In genomic region chr16:66936462-66936861, GRCh38 we compare ENCODE assay signal across 8 cellular contexts. TPM values are rescaled to one million over a fixed set of nuclear protein-coding genes. Genes with fewer than 3 reads are reported as not detected.
DNase-seq lines count a peak whose midpoint lies in the region; ATAC-seq, FAIRE-seq and TF ChIP-seq lines count a peak whose summit lies in the region.
"Had no signal": no experiment of that assay in that cellular context is flagged by ENCODE, and none has a peak within 500 bp of the region (broad histone marks: within the 10 kb centered on the region; RNA-seq: fewer than 3 reads in every experiment).

No MANE protein-coding gene starts in this region.

- no peaks in the 10 kb centered on the region for H3K9me3 Mint-ChIP-seq in activated CD8-positive, alpha-beta T cell treated with anti-CD3 and anti-CD28 coated beads, Interleukin-2, amount 10 ng/mL, durations not matched to agents 7 days and 5 days (ENCODE audit: insufficient read depth)

- no TSS peak for BruUV-seq in HepG2 (replicated peaks; lab: Mats Ljungman, UMichigan)

- no peak for TF ChIP-seq EP300 in HepG2 (IDR thresholded peaks at IDR 0.05; ENCODE audit: low read depth in 2 of 2, low read length in 2 of 2)
- TF ChIP-seq EP300 in HepG2 (CRISPR knock-in tag; IDR thresholded peaks at IDR 0.05; ENCODE audit: borderline replicate concordance) = no peak

- 69% methylated on average over 5 of the region's 6 CpGs for WGBS in HepG2 (ENCODE audit: low lambda C conversion rate)

- POLR2A ChIA-PET in activated CD8-positive, alpha-beta T cell treated with anti-CD3 and anti-CD28 coated beads, Interleukin-2, amount 10 ng/mL, durations not matched to agents 7 days and 5 days (lab: Charles Lee) = interaction anchor here (0.7 kb wide), 1 partner anchor 56 kb away, joined by 3 read pairs; the partner anchor contains the start of gene PDP2
- POLR2A ChIA-PET in HepG2 (lab: Yijun Ruan, JAX) = interaction anchor here (0.9 to 1.7 kb wide), 4 partner anchors 31 to 384 kb away, joined by 3 to 9 read pairs (median 4); partner anchors contain the start of genes CKLF and PDP2

- H3K79me2 ChIP-seq in HepG2 (ENCODE audit: insufficient read depth, low read length) = peaks cover 33% of the 10 kb centered on the region

- peaks cover 49% of the 10 kb centered on the region for H3K4me1 ChIP-seq in BLaER1
- peaks cover 53% of the 10 kb centered on the region for H3K4me1 ChIP-seq in HepG2 (ENCODE audit: insufficient read depth, low read length)

- H3K27me3 ChIP-seq in BLaER1 (no peaks in the 10 kb centered on the region), HepG2 (ENCODE audit: control insufficient read depth in 1 of 2, insufficient read depth in 2 of 2, low read length in 2 of 2) (no peaks in the 10 kb centered on the region; a peak in 1 of 5 replicates)

- H3K27ac ChIP-seq in BLaER1 (no peak overlapping the region), HepG2 (ENCODE audit: extremely low read length, insufficient read depth, low read length) (peak overlapping the region; percentile 81)

- CTCF ChIA-PET in activated CD8-positive, alpha-beta T cell treated with anti-CD3 and anti-CD28 coated beads, Interleukin-2, amount 10 ng/mL, durations not matched to agents 7 days and 5 days (lab: Charles Lee) = interaction anchor here (0.6 to 1.2 kb wide), 3 partner anchors 11 to 219 kb away, joined by 3 to 4 read pairs (median 3); no protein-coding TSS in a partner anchor
- CTCF ChIA-PET in HepG2 (lab: Yijun Ruan, JAX; ENCODE audit: low intra/inter-chr PET ratio, low total read pairs) = no interaction called here

- H3K36me3 Mint-ChIP-seq in activated CD8-positive, alpha-beta T cell treated with anti-CD3 and anti-CD28 coated beads, Interleukin-2, amount 10 ng/mL, durations not matched to agents 7 days and 5 days (ENCODE audit: low read depth) = peaks cover 40% of the 10 kb centered on the region

- H3K9me3 ChIP-seq in BLaER1 (no peaks in the 10 kb centered on the region), HepG2 (ENCODE audit: low read length) (no peaks in the 10 kb centered on the region)

- in situ Hi-C loops in HepG2 (cut with HindIII; ENCODE audit: extremely low pct_ligation_motif_present, low pct_unique_long_range_greater_than_20kb) = loop anchor here (5.0 kb wide), 1 partner anchor 34 kb away; no protein-coding TSS in a partner anchor

- H3K4me1 Mint-ChIP-seq in activated CD8-positive, alpha-beta T cell treated with anti-CD3 and anti-CD28 coated beads, Interleukin-2, amount 10 ng/mL, durations not matched to agents 7 days and 5 days (ENCODE audit: low read depth) = peaks cover 49% of the 10 kb centered on the region

- no peak for TF ChIP-seq CTCF in HepG2 (CRISPR knock-in tag; IDR thresholded peaks at IDR 0.05)

- intact Hi-C loops in HepG2 (cut with micrococcal nuclease; ENCODE audit: unreplicated experiment) = no loop called here

- ATAC-seq in activated CD8-positive, alpha-beta T cell treated with anti-CD3 and anti-CD28 coated beads, Interleukin-2, amount 10 ng/mL, durations not matched to agents 7 days and 5 days = no peak
- no peak for ATAC-seq in HepG2

- TF ChIP-seq POLR2A in HepG2 (IDR thresholded peaks at IDR 0.05; ENCODE audit: insufficient read depth in 1 of 2, low read depth in 2 of 2, low read length in 2 of 2) = no peak

- H3K36me3 ChIP-seq in BLaER1 (peaks cover 67% of the 10 kb centered on the region), HepG2 (replicated peaks in 1 of 2; ENCODE audit: control insufficient read depth in 1 of 2, insufficient read depth in 2 of 2, low read length in 2 of 2) (peaks cover 24 to 40% of the 10 kb centered on the region in 2 experiments)

- peak overlapping the region; percentile 53 for H3K27ac Mint-ChIP-seq in activated CD8-positive, alpha-beta T cell treated with anti-CD3 and anti-CD28 coated beads, Interleukin-2, amount 10 ng/mL, durations not matched to agents 7 days and 5 days

- H3K9ac ChIP-seq in BLaER1 (0 out of 2 replicates have a peak overlapping the region, but pooled peaks have one; percentile 10), HepG2 (ENCODE audit: insufficient read depth, low read depth, low read length) (peak overlapping the region; percentile 90)

- H2AFZ ChIP-seq in HepG2 (ENCODE audit: low read length) = no peak overlapping the region

- no peak for DNase-seq in activated CD8-positive, alpha-beta T cell treated with anti-CD3 and anti-CD28 coated beads, Interleukin-2, amount 10 ng/mL, durations not matched to agents 7 days and 5 days
- DNase-seq in HepG2 (ENCODE audit: low spot score) (no peak), HPDE6-E6E7 (ENCODE audit: extremely low spot score) (no peak), GF-D8 (lab: John Stamatoyannopoulos, UW) (no peak)
- no peak for DNase-seq in stimulated activated CD4-positive, alpha-beta T cell treated with anti-CD3 and anti-CD28 coated beads, Interleukin-4, amount 100 ng/mL, for 24 hours

- H4K20me1 ChIP-seq in BLaER1 = peaks cover 74% of the 10 kb centered on the region
- H4K20me1 ChIP-seq in HepG2 (ENCODE audit: insufficient read depth, low read length) = no peaks in the 10 kb centered on the region; the same call in 1 of the 2 replicates

- H3K4me2 ChIP-seq in BLaER1 (peak overlapping the region; percentile 99), HepG2 (ENCODE audit: low read depth, low read length) (peak overlapping the region; percentile 89)

- peak overlapping the region; percentile 99 for H3K4me3 Mint-ChIP-seq in activated CD8-positive, alpha-beta T cell treated with anti-CD3 and anti-CD28 coated beads, Interleukin-2, amount 10 ng/mL, durations not matched to agents 7 days and 5 days

- H3K27me3 Mint-ChIP-seq in activated CD8-positive, alpha-beta T cell treated with anti-CD3 and anti-CD28 coated beads, Interleukin-2, amount 10 ng/mL, durations not matched to agents 7 days and 5 days (ENCODE audit: low read depth) = no peaks in the 10 kb centered on the region

- H3K4me3 ChIP-seq in BLaER1 (peak overlapping the region; percentile 99; the same call in 1 of the 2 replicates), HepG2 (replicated peaks in 1 of 3; ENCODE audit: insufficient read depth in 1 of 3, low read depth in 2 of 3, low read length in 3 of 3) (peak overlapping the region; percentile 81 to 89 (median 88))

- FAIRE-seq in HepG2 (lab: Jason Lieb, UNC) = no peak

- TF ChIP-seq RAD21 in HepG2 (CRISPR knock-in tag; IDR thresholded peaks at IDR 0.05) = no peak

RNA-seq across cellular contexts. Expression of gene CES2, which starts 1.1 kb away (rescaled TPM):
- 10 to 100 TPM; 29.7 to 34.0 TPM for total RNA-seq in activated CD8-positive, alpha-beta T cell treated with anti-CD3 and anti-CD28 coated beads, Interleukin-2, amount 10 ng/mL, durations not matched to agents 7 days and 5 days
- total RNA-seq in HepG2 (2016; rRNA removed; fragmentation: Illumina TruSeq; extraction: Trizol) = 35.1 and 63.8 TPM in 2 replicates
- total RNA-seq in HepG2 (2016; cell fraction: cytosol; rRNA removed; fragmentation: Illumina TruSeq; extraction: Trizol; ENCODE audit: low read depth) = 12.7 and 15.0 TPM in 2 replicates
- total RNA-seq in HepG2 (2016; cell fraction: insoluble cytoplasmic fraction; rRNA removed; fragmentation: Illumina TruSeq; extraction: Trizol) = 29.8 and 64.2 TPM in 2 replicates
- 28.1 and 29.2 TPM in 2 replicates for total RNA-seq in HepG2 (2016; cell fraction: membrane; rRNA removed; fragmentation: Illumina TruSeq; extraction: Trizol)
- total RNA-seq in HepG2 (2016; cell fraction: nucleus; rRNA removed; fragmentation: Illumina TruSeq; extraction: Trizol) = 66.6 and 67.9 TPM in 2 replicates
- polyA plus RNA-seq in HepG2 (2011; rRNA removed) = 50.6 and 69.7 TPM in 2 replicates
- 53.6 and 111 TPM in 2 replicates for polyA plus RNA-seq in HepG2 (2011; cell fraction: cytosol; rRNA removed)
- 91.0 and 105 TPM in 2 replicates for polyA plus RNA-seq in HepG2 (2011; cell fraction: nucleus; rRNA removed)
- 35.0 and 38.8 TPM in 2 replicates for polyA plus RNA-seq in HepG2 (2012)
- polyA plus RNA-seq in HepG2 (2016; cell fraction: cytosol; fragmentation: Illumina TruSeq; extraction: Trizol; ENCODE audit: low read depth) = 8.2 and 8.4 TPM in 2 replicates
- polyA plus RNA-seq in HepG2 (2016; cell fraction: insoluble cytoplasmic fraction; fragmentation: Illumina TruSeq; extraction: Trizol; ENCODE audit: low read depth) = 34.3 and 41.4 TPM in 2 replicates
- 23.2 and 23.5 TPM in 2 replicates for polyA plus RNA-seq in HepG2 (2016; cell fraction: membrane; fragmentation: Illumina TruSeq; extraction: Trizol; ENCODE audit: low read depth)
- 90.2 and 93.4 TPM in 2 replicates for polyA plus RNA-seq in HepG2 (2016; cell fraction: nucleus; fragmentation: Illumina TruSeq; extraction: Trizol; ENCODE audit: insufficient read depth, low read depth)
- polyA minus RNA-seq in HepG2 (2011; rRNA and poly(A)+ RNA removed; ENCODE audit: low replicate concordance) = 57.1 and 105 TPM in 2 replicates
- polyA minus RNA-seq in HepG2 (2011; cell fraction: cytosol; rRNA and poly(A)+ RNA removed) = 38.1 and 44.7 TPM in 2 replicates
- 58.2 and 81.7 TPM in 2 replicates for polyA minus RNA-seq in HepG2 (2011; cell fraction: nucleus; rRNA and poly(A)+ RNA removed)

RNA-seq across cellular contexts. Expression of gene CIAO2B, which starts 2.3 kb away (rescaled TPM):
- 100 to 1,000 TPM; 115 to 126 TPM for total RNA-seq in activated CD8-positive, alpha-beta T cell treated with anti-CD3 and anti-CD28 coated beads, Interleukin-2, amount 10 ng/mL, durations not matched to agents 7 days and 5 days
- 157 and 174 TPM in 2 replicates for total RNA-seq in HepG2 (2016; rRNA removed; fragmentation: Illumina TruSeq; extraction: Trizol)
- 112 and 125 TPM in 2 replicates for total RNA-seq in HepG2 (2016; cell fraction: cytosol; rRNA removed; fragmentation: Illumina TruSeq; extraction: Trizol; ENCODE audit: low read depth)
- 157 and 172 TPM in 2 replicates for total RNA-seq in HepG2 (2016; cell fraction: insoluble cytoplasmic fraction; rRNA removed; fragmentation: Illumina TruSeq; extraction: Trizol)
- total RNA-seq in HepG2 (2016; cell fraction: membrane; rRNA removed; fragmentation: Illumina TruSeq; extraction: Trizol) = 121 and 136 TPM in 2 replicates
- 52.6 and 58.0 TPM in 2 replicates for total RNA-seq in HepG2 (2016; cell fraction: nucleus; rRNA removed; fragmentation: Illumina TruSeq; extraction: Trizol)
- 293 and 323 TPM in 2 replicates for polyA plus RNA-seq in HepG2 (2011; rRNA removed)
- polyA plus RNA-seq in HepG2 (2011; cell fraction: cytosol; rRNA removed) = 297 and 385 TPM in 2 replicates
- polyA plus RNA-seq in HepG2 (2011; cell fraction: nucleus; rRNA removed) = 155 and 174 TPM in 2 replicates
- polyA plus RNA-seq in HepG2 (2012) = 123 and 148 TPM in 2 replicates
- 115 and 148 TPM in 2 replicates for polyA plus RNA-seq in HepG2 (2016; cell fraction: cytosol; fragmentation: Illumina TruSeq; extraction: Trizol; ENCODE audit: low read depth)
- polyA plus RNA-seq in HepG2 (2016; cell fraction: insoluble cytoplasmic fraction; fragmentation: Illumina TruSeq; extraction: Trizol; ENCODE audit: low read depth) = 172 and 184 TPM in 2 replicates
- 126 and 141 TPM in 2 replicates for polyA plus RNA-seq in HepG2 (2016; cell fraction: membrane; fragmentation: Illumina TruSeq; extraction: Trizol; ENCODE audit: low read depth)
- 111 and 112 TPM in 2 replicates for polyA plus RNA-seq in HepG2 (2016; cell fraction: nucleus; fragmentation: Illumina TruSeq; extraction: Trizol; ENCODE audit: insufficient read depth, low read depth)
- polyA minus RNA-seq in HepG2 (2011; rRNA and poly(A)+ RNA removed; ENCODE audit: low replicate concordance) = 172 and 255 TPM in 2 replicates
- 61.5 and 83.0 TPM in 2 replicates for polyA minus RNA-seq in HepG2 (2011; cell fraction: cytosol; rRNA and poly(A)+ RNA removed)
- polyA minus RNA-seq in HepG2 (2011; cell fraction: nucleus; rRNA and poly(A)+ RNA removed) = 19.1 and 27.6 TPM in 2 replicates

RNA-seq across cellular contexts. Expression of gene RRAD, which starts 11.1 kb away (rescaled TPM):
- total RNA-seq in activated CD8-positive, alpha-beta T cell treated with anti-CD3 and anti-CD28 coated beads, Interleukin-2, amount 10 ng/mL, durations not matched to agents 7 days and 5 days = under 1 TPM in 1 of 2 experiments, not detected in 1; 0.34 TPM
- total RNA-seq in HepG2 (2016; rRNA removed; fragmentation: Illumina TruSeq; extraction: Trizol) = 0.80 and 1.0 TPM in 2 replicates
- not detected in 2 replicates for total RNA-seq in HepG2 (2016; cell fraction: cytosol; rRNA removed; fragmentation: Illumina TruSeq; extraction: Trizol; ENCODE audit: low read depth)
- 0.49 and 1.3 TPM in 2 replicates for total RNA-seq in HepG2 (2016; cell fraction: insoluble cytoplasmic fraction; rRNA removed; fragmentation: Illumina TruSeq; extraction: Trizol)
- total RNA-seq in HepG2 (2016; cell fraction: membrane; rRNA removed; fragmentation: Illumina TruSeq; extraction: Trizol) = 0.21 and 0.34 TPM in 2 replicates
- 0.68 and 0.75 TPM in 2 replicates for total RNA-seq in HepG2 (2016; cell fraction: nucleus; rRNA removed; fragmentation: Illumina TruSeq; extraction: Trizol)
- 1.1 TPM in 2 replicates for polyA plus RNA-seq in HepG2 (2011; rRNA removed)
- 0.95 and 1.5 TPM in 2 replicates for polyA plus RNA-seq in HepG2 (2011; cell fraction: cytosol; rRNA removed)
- 2.5 and 3.2 TPM in 2 replicates for polyA plus RNA-seq in HepG2 (2011; cell fraction: nucleus; rRNA removed)
- 0.30 and 0.93 TPM in 2 replicates for polyA plus RNA-seq in HepG2 (2012)
- polyA plus RNA-seq in HepG2 (2016; cell fraction: cytosol; fragmentation: Illumina TruSeq; extraction: Trizol; ENCODE audit: low read depth) = 0.19 and 0.25 TPM in 2 replicates
- polyA plus RNA-seq in HepG2 (2016; cell fraction: insoluble cytoplasmic fraction; fragmentation: Illumina TruSeq; extraction: Trizol; ENCODE audit: low read depth) = 0.72 and 1.1 TPM in 2 replicates
- 0.26 and 0.29 TPM in 2 replicates for polyA plus RNA-seq in HepG2 (2016; cell fraction: membrane; fragmentation: Illumina TruSeq; extraction: Trizol; ENCODE audit: low read depth)
- polyA plus RNA-seq in HepG2 (2016; cell fraction: nucleus; fragmentation: Illumina TruSeq; extraction: Trizol; ENCODE audit: insufficient read depth, low read depth) = 1.2 and 1.5 TPM in 2 replicates
- 0.16 and 1.7 TPM in 2 replicates for polyA minus RNA-seq in HepG2 (2011; rRNA and poly(A)+ RNA removed; ENCODE audit: low replicate concordance)
- polyA minus RNA-seq in HepG2 (2011; cell fraction: cytosol; rRNA and poly(A)+ RNA removed) = 1.1 TPM in 1 of 2 replicates, not detected in the other
- 0.37 and 0.90 TPM in 2 replicates for polyA minus RNA-seq in HepG2 (2011; cell fraction: nucleus; rRNA and poly(A)+ RNA removed)

RNA-seq across cellular contexts. Expression of gene CDH16, which starts 17.8 kb away (rescaled TPM):
- not detected for total RNA-seq in activated CD8-positive, alpha-beta T cell treated with anti-CD3 and anti-CD28 coated beads, Interleukin-2, amount 10 ng/mL, durations not matched to agents 7 days and 5 days
- total RNA-seq in HepG2 (2016; rRNA removed; fragmentation: Illumina TruSeq; extraction: Trizol) = 3.2 and 3.9 TPM in 2 replicates
- 0.30 and 0.53 TPM in 2 replicates for total RNA-seq in HepG2 (2016; cell fraction: cytosol; rRNA removed; fragmentation: Illumina TruSeq; extraction: Trizol; ENCODE audit: low read depth)
- total RNA-seq in HepG2 (2016; cell fraction: insoluble cytoplasmic fraction; rRNA removed; fragmentation: Illumina TruSeq; extraction: Trizol) = 1.7 and 4.2 TPM in 2 replicates
- total RNA-seq in HepG2 (2016; cell fraction: membrane; rRNA removed; fragmentation: Illumina TruSeq; extraction: Trizol) = 0.96 and 1.3 TPM in 2 replicates
- 3.7 and 4.8 TPM in 2 replicates for total RNA-seq in HepG2 (2016; cell fraction: nucleus; rRNA removed; fragmentation: Illumina TruSeq; extraction: Trizol)
- polyA plus RNA-seq in HepG2 (2011; rRNA removed) = 2.7 and 5.3 TPM in 2 replicates
- polyA plus RNA-seq in HepG2 (2011; cell fraction: cytosol; rRNA removed) = 2.4 and 2.7 TPM in 2 replicates
- 16.0 and 18.1 TPM in 2 replicates for polyA plus RNA-seq in HepG2 (2011; cell fraction: nucleus; rRNA removed)
- polyA plus RNA-seq in HepG2 (2012) = 4.3 and 7.8 TPM in 2 replicates
- 0.38 and 0.63 TPM in 2 replicates for polyA plus RNA-seq in HepG2 (2016; cell fraction: cytosol; fragmentation: Illumina TruSeq; extraction: Trizol; ENCODE audit: low read depth)
- polyA plus RNA-seq in HepG2 (2016; cell fraction: insoluble cytoplasmic fraction; fragmentation: Illumina TruSeq; extraction: Trizol; ENCODE audit: low read depth) = 1.7 and 2.0 TPM in 2 replicates
- 1.2 TPM in 2 replicates for polyA plus RNA-seq in HepG2 (2016; cell fraction: membrane; fragmentation: Illumina TruSeq; extraction: Trizol; ENCODE audit: low read depth)
- 7.5 and 8.9 TPM in 2 replicates for polyA plus RNA-seq in HepG2 (2016; cell fraction: nucleus; fragmentation: Illumina TruSeq; extraction: Trizol; ENCODE audit: insufficient read depth, low read depth)
- 0.23 and 7.1 TPM in 2 replicates for polyA minus RNA-seq in HepG2 (2011; rRNA and poly(A)+ RNA removed; ENCODE audit: low replicate concordance)
- 1.1 and 2.2 TPM in 2 replicates for polyA minus RNA-seq in HepG2 (2011; cell fraction: cytosol; rRNA and poly(A)+ RNA removed)
- polyA minus RNA-seq in HepG2 (2011; cell fraction: nucleus; rRNA and poly(A)+ RNA removed) = 2.7 and 3.3 TPM in 2 replicates
- total RNA-seq: NCI-H460, pulmonary artery endothelial cell had no signal

RNA-seq across cellular contexts. Expression of gene CES3, which starts 24.6 kb away (rescaled TPM):
- total RNA-seq in activated CD8-positive, alpha-beta T cell treated with anti-CD3 and anti-CD28 coated beads, Interleukin-2, amount 10 ng/mL, durations not matched to agents 7 days and 5 days = 1 to 10 TPM; 2.4 to 4.3 TPM
- 2.3 and 6.6 TPM in 2 replicates for total RNA-seq in HepG2 (2016; rRNA removed; fragmentation: Illumina TruSeq; extraction: Trizol)
- total RNA-seq in HepG2 (2016; cell fraction: cytosol; rRNA removed; fragmentation: Illumina TruSeq; extraction: Trizol; ENCODE audit: low read depth) = 1.0 and 1.6 TPM in 2 replicates
- total RNA-seq in HepG2 (2016; cell fraction: insoluble cytoplasmic fraction; rRNA removed; fragmentation: Illumina TruSeq; extraction: Trizol) = 2.2 and 6.6 TPM in 2 replicates
- 1.1 and 1.5 TPM in 2 replicates for total RNA-seq in HepG2 (2016; cell fraction: membrane; rRNA removed; fragmentation: Illumina TruSeq; extraction: Trizol)
- total RNA-seq in HepG2 (2016; cell fraction: nucleus; rRNA removed; fragmentation: Illumina TruSeq; extraction: Trizol) = 7.5 and 8.8 TPM in 2 replicates
- 17.4 and 18.1 TPM in 2 replicates for polyA plus RNA-seq in HepG2 (2011; rRNA removed)
- polyA plus RNA-seq in HepG2 (2011; cell fraction: cytosol; rRNA removed) = 6.7 and 8.6 TPM in 2 replicates
- 92.0 and 127 TPM in 2 replicates for polyA plus RNA-seq in HepG2 (2011; cell fraction: nucleus; rRNA removed)
- 8.9 and 16.9 TPM in 2 replicates for polyA plus RNA-seq in HepG2 (2012)
- 0.78 and 0.88 TPM in 2 replicates for polyA plus RNA-seq in HepG2 (2016; cell fraction: cytosol; fragmentation: Illumina TruSeq; extraction: Trizol; ENCODE audit: low read depth)
- 1.7 and 1.9 TPM in 2 replicates for polyA plus RNA-seq in HepG2 (2016; cell fraction: insoluble cytoplasmic fraction; fragmentation: Illumina TruSeq; extraction: Trizol; ENCODE audit: low read depth)
- 1.1 and 1.7 TPM in 2 replicates for polyA plus RNA-seq in HepG2 (2016; cell fraction: membrane; fragmentation: Illumina TruSeq; extraction: Trizol; ENCODE audit: low read depth)
- 17.9 and 18.5 TPM in 2 replicates for polyA plus RNA-seq in HepG2 (2016; cell fraction: nucleus; fragmentation: Illumina TruSeq; extraction: Trizol; ENCODE audit: insufficient read depth, low read depth)
- 11.2 and 24.1 TPM in 2 replicates for polyA minus RNA-seq in HepG2 (2011; rRNA and poly(A)+ RNA removed; ENCODE audit: low replicate concordance)
- 3.3 and 3.6 TPM in 2 replicates for polyA minus RNA-seq in HepG2 (2011; cell fraction: cytosol; rRNA and poly(A)+ RNA removed)
- 30.0 and 30.8 TPM in 2 replicates for polyA minus RNA-seq in HepG2 (2011; cell fraction: nucleus; rRNA and poly(A)+ RNA removed)
- total RNA-seq: pulmonary artery endothelial cell had no signal
